Comparison of ENCODE assay signal across 35 cellular contexts in genomic region chr14:102131741-102132140, GRCh38.
"Had no signal": no experiment of that assay in that cellular context is flagged by ENCODE, and none has a peak within 500 bp of the region (broad histone marks: within the 10 kb centered on the region; RNA-seq: fewer than 3 reads in every experiment).

No MANE protein-coding gene starts in this region.

- H3K4me3 ChIP-seq: adrenal gland, body of pancreas had no signal

- H3K4me1 Mint-ChIP-seq: activated B cell treated with CpG ODN at 0.5 μM for 24 hours; activated naive CD4-positive, alpha-beta T cell treated with anti-CD3 and anti-CD28 coated beads, Interleukin-2, amount 50 U/mL, for 24 hours; activated naive CD8-positive, alpha-beta T cell treated with anti-CD3 and anti-CD28 coated beads for 36 hours; activated naive CD8-positive, alpha-beta T cell treated with anti-CD3 and anti-CD28 coated beads, Interleukin-2, amount 50 U/mL, for 24 hours; T-helper 17 cell had no signal

- H3K9me3 Mint-ChIP-seq: activated B cell treated with CpG ODN at 0.5 μM for 24 hours; activated CD8-positive, alpha-beta T cell treated with anti-CD3 and anti-CD28 coated beads for 36 hours; activated naive CD4-positive, alpha-beta T cell treated with anti-CD3 and anti-CD28 coated beads for 36 hours; activated naive CD4-positive, alpha-beta T cell treated with anti-CD3 and anti-CD28 coated beads, Interleukin-2, amount 50 U/mL, for 24 hours; activated naive CD8-positive, alpha-beta T cell treated with anti-CD3 and anti-CD28 coated beads for 36 hours; activated naive CD8-positive, alpha-beta T cell treated with anti-CD3 and anti-CD28 coated beads, Interleukin-2, amount 50 U/mL, for 24 hours; activated T-helper 1 cell treated with anti-CD3 and anti-CD28 coated beads, Interleukin-12 subunit alpha, Interleukin-12 subunit beta, Interleukin-2, Interleukin-4 antibody, amounts not matched to agents 30 ng/mL and 10 ng/mL and 1 ng/mL, durations not matched to agents 14 hours and 24 hours and 36 hours; activated T-helper 2 cell treated with anti-CD3 and anti-CD28 coated beads, Interferon-gamma antibody, Interleukin-2, Interleukin-4, amounts not matched to agents 10 μg/mL and 5 μg/mL and 100 μg/mL, durations not matched to agents 14 hours and 24 hours and 36 hours; effector memory CD8-positive, alpha-beta T cell; T-helper 2 cell treated with Interferon-gamma antibody and Interleukin-4, amounts not matched to agents 5 μg/mL and 100 μg/mL, for 36 hours had no signal

- ATAC-seq: activated CD4-positive, CD25-positive, alpha-beta regulatory T cell treated with anti-CD3 and anti-CD28 coated beads, Interleukin-2, amount 50 U/mL, for 24 hours; activated CD8-positive, alpha-beta T cell treated with anti-CD3 and anti-CD28 coated beads for 36 hours; activated naive CD8-positive, alpha-beta T cell treated with anti-CD3 and anti-CD28 coated beads, Interleukin-2, amount 50 U/mL, for 24 hours; body of pancreas; effector memory CD8-positive, alpha-beta T cell; esophagus mucosa; T-helper 17 cell had no signal

- H3K27ac Mint-ChIP-seq: activated B cell treated with CpG ODN at 0.5 μM for 24 hours; activated CD8-positive, alpha-beta T cell treated with anti-CD3 and anti-CD28 coated beads for 36 hours; activated naive CD4-positive, alpha-beta T cell treated with anti-CD3 and anti-CD28 coated beads for 36 hours; activated naive CD4-positive, alpha-beta T cell treated with anti-CD3 and anti-CD28 coated beads, Interleukin-2, amount 50 U/mL, for 24 hours; activated naive CD8-positive, alpha-beta T cell treated with anti-CD3 and anti-CD28 coated beads for 36 hours; activated naive CD8-positive, alpha-beta T cell treated with anti-CD3 and anti-CD28 coated beads, Interleukin-2, amount 50 U/mL, for 24 hours; activated T-helper 1 cell treated with anti-CD3 and anti-CD28 coated beads, Interleukin-12 subunit alpha, Interleukin-12 subunit beta, Interleukin-2, Interleukin-4 antibody, amounts not matched to agents 30 ng/mL and 10 ng/mL and 1 ng/mL, durations not matched to agents 14 hours and 24 hours and 36 hours; activated T-helper 2 cell treated with anti-CD3 and anti-CD28 coated beads, Interferon-gamma antibody, Interleukin-2, Interleukin-4, amounts not matched to agents 10 μg/mL and 5 μg/mL and 100 μg/mL, durations not matched to agents 14 hours and 24 hours and 36 hours; effector memory CD8-positive, alpha-beta T cell; T-helper 17 cell; T-helper 2 cell treated with Interferon-gamma antibody and Interleukin-4, amounts not matched to agents 5 μg/mL and 100 μg/mL, for 36 hours had no signal

- H3K27me3 Mint-ChIP-seq: activated B cell treated with CpG ODN at 0.5 μM for 24 hours; activated CD8-positive, alpha-beta T cell treated with anti-CD3 and anti-CD28 coated beads for 36 hours; activated naive CD4-positive, alpha-beta T cell treated with anti-CD3 and anti-CD28 coated beads, Interleukin-2, amount 50 U/mL, for 24 hours; activated naive CD8-positive, alpha-beta T cell treated with anti-CD3 and anti-CD28 coated beads for 36 hours; activated naive CD8-positive, alpha-beta T cell treated with anti-CD3 and anti-CD28 coated beads, Interleukin-2, amount 50 U/mL, for 24 hours; effector memory CD8-positive, alpha-beta T cell; T-helper 17 cell had no signal

- H3K36me3 Mint-ChIP-seq: activated naive CD8-positive, alpha-beta T cell treated with anti-CD3 and anti-CD28 coated beads for 36 hours had no signal

- H3K36me3 ChIP-seq: adrenal gland had no signal

- H3K4me3 Mint-ChIP-seq: activated B cell treated with CpG ODN at 0.5 μM for 24 hours; activated CD8-positive, alpha-beta T cell treated with anti-CD3 and anti-CD28 coated beads for 36 hours; activated naive CD4-positive, alpha-beta T cell treated with anti-CD3 and anti-CD28 coated beads for 36 hours; activated naive CD4-positive, alpha-beta T cell treated with anti-CD3 and anti-CD28 coated beads, Interleukin-2, amount 50 U/mL, for 24 hours; activated naive CD8-positive, alpha-beta T cell treated with anti-CD3 and anti-CD28 coated beads for 36 hours; activated naive CD8-positive, alpha-beta T cell treated with anti-CD3 and anti-CD28 coated beads, Interleukin-2, amount 50 U/mL, for 24 hours; activated T-helper 1 cell treated with anti-CD3 and anti-CD28 coated beads, Interleukin-12 subunit alpha, Interleukin-12 subunit beta, Interleukin-2, Interleukin-4 antibody, amounts not matched to agents 30 ng/mL and 10 ng/mL and 1 ng/mL, durations not matched to agents 14 hours and 24 hours and 36 hours; effector memory CD8-positive, alpha-beta T cell; T-helper 17 cell; T-helper 2 cell treated with Interferon-gamma antibody and Interleukin-4, amounts not matched to agents 5 μg/mL and 100 μg/mL, for 36 hours had no signal

- FAIRE-seq: colon, endothelial cell of umbilical vein, frontal cortex had no signal

- H3K27me3 ChIP-seq: adrenal gland, body of pancreas had no signal

- H3K9me3 ChIP-seq: adrenal gland, body of pancreas had no signal

- H3K27ac ChIP-seq: adrenal gland, body of pancreas, WERI-Rb-1 had no signal

- DNase-seq: activated B cell treated with CpG ODN at 0.5 μM for 24 hours; activated CD4-positive, alpha-beta T cell treated with anti-CD3 and anti-CD28 coated beads for 48 hours; activated CD4-positive, alpha-beta T cell treated with anti-CD3 and anti-CD28 coated beads, Interleukin-2, amount 50 U/mL, for 1 hour; activated CD4-positive, alpha-beta T cell treated with anti-CD3 and anti-CD28 coated beads, Interleukin-2, amount 50 U/mL, for 48 hours; activated CD8-positive, alpha-beta memory T cell treated with anti-CD3 and anti-CD28 coated beads for 24 hours; activated CD8-positive, alpha-beta memory T cell treated with anti-CD3 and anti-CD28 coated beads, Interleukin-2, amount 50 U/mL, for 4 hours; activated CD8-positive, alpha-beta T cell treated with anti-CD3 and anti-CD28 coated beads for 36 hours; activated effector memory CD4-positive, alpha-beta T cell treated with anti-CD3 and anti-CD28 coated beads, Interleukin-2, amount 50 U/mL, for 16 hours; activated naive CD4-positive, alpha-beta T cell treated with anti-CD3 and anti-CD28 coated beads for 36 hours; activated naive CD8-positive, alpha-beta T cell treated with anti-CD3 and anti-CD28 coated beads for 36 hours; activated naive CD8-positive, alpha-beta T cell treated with anti-CD3 and anti-CD28 coated beads, Interleukin-2, amount 50 U/mL, for 24 hours; activated T-cell treated with anti-CD3 and anti-CD28 coated beads, Interleukin-2, amount 50 U/mL, for 1 hour; activated T-cell treated with anti-CD3 and anti-CD28 coated beads, Interleukin-2, amount 50 U/mL, for 48 hours; adrenal gland; amygdala; aorta; body of pancreas; caudate nucleus; cortex of kidney; dermis blood vessel endothelial cell; effector CD4-positive, alpha-beta T cell; effector memory CD8-positive, alpha-beta T cell; head of caudate nucleus; T-helper 17 cell; T1000; WERI-Rb-1 had no signal
